Comparison of ENCODE assay signal across 8 cellular contexts in the genomic region with DNA sequence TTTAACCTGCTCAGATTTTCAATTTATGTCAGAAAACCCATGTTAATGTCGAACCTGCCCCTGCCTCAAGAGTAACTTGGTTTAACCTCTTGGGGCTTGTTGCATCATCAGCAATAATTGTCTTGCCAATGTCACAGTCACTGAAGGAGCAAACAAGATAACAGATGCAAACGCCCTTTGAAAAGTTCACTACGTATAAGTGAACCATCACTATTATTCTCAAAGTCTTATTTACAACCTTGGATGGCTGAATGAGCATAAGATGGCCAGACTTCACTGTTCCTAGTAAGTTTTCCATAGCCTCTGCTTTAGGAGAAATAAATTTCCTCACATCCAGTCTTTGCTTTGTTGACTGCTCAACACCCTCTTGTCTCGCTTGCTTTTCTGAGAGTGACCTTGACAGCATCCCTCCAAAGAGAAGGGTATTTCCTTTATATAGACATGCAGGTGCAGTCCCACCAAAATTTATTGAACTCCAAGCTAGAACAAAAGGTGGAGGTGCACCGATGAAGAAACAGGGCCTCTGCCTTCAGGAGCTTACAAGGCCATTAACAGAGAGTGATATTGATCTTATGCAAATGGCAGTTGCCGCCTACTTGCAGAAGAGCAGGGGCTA. TPM values are rescaled to one million over a fixed set of nuclear protein-coding genes. Genes with fewer than 3 reads are reported as not detected.
DNase-seq lines count a peak whose midpoint lies in the region; ATAC-seq and TF ChIP-seq lines count a peak whose summit lies in the region.

No MANE protein-coding gene starts in this region.

- ATAC-seq in activated B cell treated with CpG ODN at 0.5 μM for 24 hours (ENCODE audit: low read depth) (no peak), HG02759 (IDR thresholded peaks at IDR 0.05; ENCODE audit: unreplicated experiment) (no peak)
- no peak for ATAC-seq in stimulated activated memory B cell treated with anti-CD40 and anti-IgM and Interleukin-4, amounts not matched to agents 10 μg/mL and 1 μg/mL and 100 μg/mL, for 72 hours

- H3K27ac Mint-ChIP-seq in activated B cell treated with CpG ODN at 0.5 μM for 24 hours, result peak overlapping the region; percentile 95
- H3K27ac Mint-ChIP-seq in stimulated activated memory B cell treated with anti-CD40 and anti-IgM and Interleukin-4, amounts not matched to agents 10 μg/mL and 1 μg/mL and 100 μg/mL, for 72 hours, result peak overlapping the region; percentile 96

- no peaks in the 10 kb centered on the region for H3K27me3 ChIP-seq in iPS DF 6.9 (ENCODE audit: control insufficient read depth, insufficient read depth, low read length)

- H3K4me1 ChIP-seq in iPS DF 6.9 (ENCODE audit: control insufficient read depth, insufficient read depth, low read length), result no peaks in the 10 kb centered on the region

- no CpG with 5 or more reads among the region's 6 CpGs for WGBS in iPS DF 6.9 (ENCODE audit: insufficient coverage, insufficient read length)

- intact Hi-C loops in activated B cell treated with CpG ODN at 0.5 μM for 24 hours (cut with micrococcal nuclease), result loop anchor here (2.0 to 10.0 kb wide), 16 partner anchors 40 to 1683 kb away; a partner anchor contains a TSS

- CTCF ChIA-PET in activated B cell treated with CpG ODN at 0.5 μM for 24 hours (lab: Charles Lee), result interaction anchor here (0.6 to 3.4 kb wide), 41 partner anchors 11 to 1213 kb away, joined by 3 to 36 read pairs (median 5); a partner anchor contains a TSS

- no peaks in the 10 kb centered on the region for H3K36me3 ChIP-seq in iPS DF 6.9 (ENCODE audit: control insufficient read depth, insufficient read depth, low read length)

- peak overlapping the region; percentile 95 for H3K4me3 Mint-ChIP-seq in activated B cell treated with CpG ODN at 0.5 μM for 24 hours
- peak overlapping the region; percentile 98 for H3K4me3 Mint-ChIP-seq in stimulated activated memory B cell treated with anti-CD40 and anti-IgM and Interleukin-4, amounts not matched to agents 10 μg/mL and 1 μg/mL and 100 μg/mL, for 72 hours

- POLR2A ChIA-PET in activated B cell treated with CpG ODN at 0.5 μM for 24 hours (lab: Charles Lee), result interaction anchor here (0.6 to 2.4 kb wide), 16 partner anchors 14 to 1439 kb away, joined by 3 to 29 read pairs (median 4); a partner anchor contains a TSS

- H3K27me3 Mint-ChIP-seq in activated B cell treated with CpG ODN at 0.5 μM for 24 hours, result no peaks in the 10 kb centered on the region
- H3K27me3 Mint-ChIP-seq in stimulated activated memory B cell treated with anti-CD40 and anti-IgM and Interleukin-4, amounts not matched to agents 10 μg/mL and 1 μg/mL and 100 μg/mL, for 72 hours, result no peaks in the 10 kb centered on the region

- peak overlapping the region; percentile 26 for H3K27ac ChIP-seq in iPS DF 6.9 (ENCODE audit: low read length)

- H3K36me3 Mint-ChIP-seq in activated B cell treated with CpG ODN at 0.5 μM for 24 hours (ENCODE audit: low read depth), result peaks cover 12% of the 10 kb centered on the region
- H3K36me3 Mint-ChIP-seq in stimulated activated memory B cell treated with anti-CD40 and anti-IgM and Interleukin-4, amounts not matched to agents 10 μg/mL and 1 μg/mL and 100 μg/mL, for 72 hours, result no peaks in the 10 kb centered on the region

- TF ChIP-seq CTCF in activated B cell treated with CpG ODN at 0.5 μM for 24 hours (IDR thresholded peaks at IDR 0.05), result no peak

- no peaks in the 10 kb centered on the region for H3K9me3 Mint-ChIP-seq in activated B cell treated with CpG ODN at 0.5 μM for 24 hours
- H3K9me3 Mint-ChIP-seq in stimulated activated memory B cell treated with anti-CD40 and anti-IgM and Interleukin-4, amounts not matched to agents 10 μg/mL and 1 μg/mL and 100 μg/mL, for 72 hours, result no peaks in the 10 kb centered on the region

- DNase-seq in NCI-H1105 treated with DMSO at 0.1 percent for 48 hours (lab: John Stamatoyannopoulos, UW) (peak; percentile 24), NCI-H1105 (lab: John Stamatoyannopoulos, UW) (no peak), activated B cell treated with CpG ODN at 0.5 μM for 24 hours (no peak), iPS DF 6.9 (ENCODE audit: low read depth, low spot score) (no peak), AML-193 (lab: John Stamatoyannopoulos, UW) (no peak), NOMO-1 treated with dmso at 0.1 percent for 144 hours (lab: John Stamatoyannopoulos, UW; ENCODE audit: unreplicated experiment) (no peak)

- peaks cover 31% of the 10 kb centered on the region for H3K4me1 Mint-ChIP-seq in activated B cell treated with CpG ODN at 0.5 μM for 24 hours
- peaks cover 29% of the 10 kb centered on the region for H3K4me1 Mint-ChIP-seq in stimulated activated memory B cell treated with anti-CD40 and anti-IgM and Interleukin-4, amounts not matched to agents 10 μg/mL and 1 μg/mL and 100 μg/mL, for 72 hours

- H3K4me3 ChIP-seq in iPS DF 6.9 (ENCODE audit: low read length), result peak overlapping the region; percentile 11; the same call in 1 of the 2 replicates

- no peaks in the 10 kb centered on the region for H3K9me3 ChIP-seq in iPS DF 6.9 (ENCODE audit: control insufficient read depth, insufficient read depth, low read length)

RNA-seq across cellular contexts. Expression of a gene that starts 0.7 kb away (rescaled TPM):
- 23.8 and 30.7 TPM in 2 replicates for total RNA-seq in activated B cell treated with CpG ODN at 0.5 μM for 24 hours
